ENCODE assay signal across 27 cellular contexts in genomic region chr12:60107992-60108391, GRCh38.
"Had no signal": no experiment of that assay in that cellular context is flagged by ENCODE, and none has a peak within 500 bp of the region (broad histone marks: within the 10 kb centered on the region; RNA-seq: fewer than 3 reads in every experiment).

No MANE protein-coding gene starts in this region.

- FAIRE-seq: colon, endometrium, endothelial cell of umbilical vein, frontal cortex had no signal

- H3K36me3 ChIP-seq: colonic mucosa, esophagus muscularis mucosa, esophagus squamous epithelium, gastrocnemius medialis, gastroesophageal sphincter, heart left ventricle, heart right ventricle had no signal

- H3K4me3 ChIP-seq: colonic mucosa, coronary artery, dorsolateral prefrontal cortex, esophagus muscularis mucosa, esophagus squamous epithelium, gastrocnemius medialis, gastroesophageal sphincter, heart left ventricle, heart right ventricle had no signal

- ATAC-seq: effector memory CD8-positive, alpha-beta T cell; esophagus mucosa; foreskin keratinocyte; gastrocnemius medialis; gastroesophageal sphincter; heart left ventricle; heart right ventricle had no signal

- H3K4me1 ChIP-seq: colonic mucosa, esophagus muscularis mucosa, esophagus squamous epithelium, foreskin keratinocyte, gastrocnemius medialis, gastroesophageal sphincter, heart left ventricle, heart right ventricle had no signal

- H3K27me3 ChIP-seq: colonic mucosa, dorsolateral prefrontal cortex, esophagus muscularis mucosa, esophagus squamous epithelium, foreskin keratinocyte, gastrocnemius medialis, gastroesophageal sphincter, heart left ventricle, heart right ventricle had no signal

- H3K27ac ChIP-seq: colonic mucosa, coronary artery, dorsolateral prefrontal cortex, epithelial cell of prostate, esophagus muscularis mucosa, esophagus squamous epithelium, foreskin keratinocyte, gastrocnemius medialis, gastroesophageal sphincter, heart left ventricle, heart right ventricle had no signal

- DNase-seq: colonic mucosa; cortex of kidney; dermis blood vessel endothelial cell; dorsolateral prefrontal cortex; effector CD4-positive, alpha-beta T cell; effector CD8-positive, alpha-beta T cell; effector memory CD4-positive, alpha-beta T cell; effector memory CD8-positive, alpha-beta T cell; endodermal cell; esophagus squamous epithelium; foreskin fibroblast; foreskin keratinocyte; foreskin melanocyte; gastrocnemius medialis; glutamatergic neuron; head of caudate nucleus; heart left ventricle; heart right ventricle had no signal

- H3K9me3 ChIP-seq: colonic mucosa, esophagus muscularis mucosa, esophagus squamous epithelium, gastrocnemius medialis, gastroesophageal sphincter, heart left ventricle, heart right ventricle had no signal
